ENCODE assay signal across 14 cellular contexts in genomic region chr2:134773372-134774073, GRCh38. TPM values are rescaled to one million over a fixed set of nuclear protein-coding genes. Genes with fewer than 3 reads are reported as not detected.
DNase-seq lines count a peak whose midpoint lies in the region; ATAC-seq, FAIRE-seq and TF ChIP-seq lines count a peak whose summit lies in the region.
"Had no signal": no experiment of that assay in that cellular context is flagged by ENCODE, and none has a peak within 500 bp of the region (broad histone marks: within the 10 kb centered on the region; RNA-seq: fewer than 3 reads in every experiment).

No MANE protein-coding gene starts in this region.

- H3K9me3 ChIP-seq in pancreas, result no peaks in the 10 kb centered on the region

- TF ChIP-seq CTCF in HFFc6 (IDR thresholded peaks at IDR 0.05) (no peak), fibroblast of the aortic adventitia (IDR thresholded peaks at IDR 0.05; ENCODE audit: insufficient read depth, low read length) (no peak), pancreas (IDR thresholded peaks at IDR 0.05) (no peak)

- intact Hi-C loops in pancreas (cut with DNase I), result no loop called here

- no peaks in the 10 kb centered on the region for H3K36me3 ChIP-seq in pancreas

- no peak for DNase-seq in HFFc6
- peak; percentile 58 for DNase-seq in NCI-H748 (lab: John Stamatoyannopoulos, UW; ENCODE audit: unreplicated experiment)
- DNase-seq in fibroblast of the aortic adventitia (ENCODE audit: low read depth), result peak; percentile 59
- DNase-seq in pancreas, result peak; percentile 57 to 85 (median 73)
- DNase-seq in HPDE6-E6E7 (ENCODE audit: extremely low spot score), result no peak
- no peak for DNase-seq in LoVo (ENCODE audit: low spot score)
- DNase-seq: activated CD4-positive, alpha-beta T cell treated with anti-CD3 and anti-CD28 coated beads for 48 hours; HCEC 1CT; NCI-H510A; stimulated activated naive CD4-positive, alpha-beta T cell had no signal

- peaks cover 26% of the 10 kb centered on the region for H3K4me1 Mint-ChIP-seq in HFFc6 (ENCODE audit: low read depth)
- H3K4me1 Mint-ChIP-seq: activated T-helper 17 cell treated with anti-CD3 and anti-CD28 coated beads, Interleukin-2, amount 50 U/mL, for 72 hours had no signal

- H3K9me3 Mint-ChIP-seq in HFFc6, result no peaks in the 10 kb centered on the region
- H3K9me3 Mint-ChIP-seq: activated T-helper 17 cell treated with anti-CD3 and anti-CD28 coated beads, Interleukin-2, amount 50 U/mL, for 72 hours; neural crest cell had no signal

- peaks cover 0 to 6% (median 3%) of the 10 kb centered on the region in 3 donors for H3K4me1 ChIP-seq in pancreas

- peaks cover 9% of the 10 kb centered on the region for H3K27me3 Mint-ChIP-seq in HFFc6 (ENCODE audit: insufficient read depth)
- H3K27me3 Mint-ChIP-seq: activated T-helper 17 cell treated with anti-CD3 and anti-CD28 coated beads, Interleukin-2, amount 50 U/mL, for 72 hours had no signal

- no peaks in the 10 kb centered on the region for H3K27me3 ChIP-seq in pancreas

- H3K36me3 Mint-ChIP-seq in HFFc6 (ENCODE audit: low read depth), result no peaks in the 10 kb centered on the region

- 57 to 60% methylated on average over 9 of the region's 9 CpGs for WGBS in pancreas, 2 donors

- H3K4me3 Mint-ChIP-seq in HFFc6, result peak overlapping the region; percentile 55
- H3K4me3 Mint-ChIP-seq: activated T-helper 17 cell treated with anti-CD3 and anti-CD28 coated beads, Interleukin-2, amount 50 U/mL, for 72 hours; neural crest cell had no signal

- no peak for FAIRE-seq in pancreas (lab: Jason Lieb, UNC)

- H3K4me3 ChIP-seq in fibroblast of the aortic adventitia (ENCODE audit: low read depth, low read length) (no peak overlapping the region), pancreas (no peak overlapping the region)
- H3K4me3 ChIP-seq: SK-N-MC had no signal

- ATAC-seq in pancreas (peak; percentile 87 to 91 (median 89)), HG03571 (IDR thresholded peaks at IDR 0.05; ENCODE audit: unreplicated experiment) (no peak)
- ATAC-seq: activated T-helper 17 cell treated with anti-CD3 and anti-CD28 coated beads, Interleukin-2, amount 50 U/mL, for 72 hours had no signal

- H3K27ac Mint-ChIP-seq in HFFc6, result peak overlapping the region; percentile 53
- H3K27ac Mint-ChIP-seq: activated T-helper 17 cell treated with anti-CD3 and anti-CD28 coated beads, Interleukin-2, amount 50 U/mL, for 72 hours had no signal

- peak overlapping the region in 1 of 4 donors; percentile 1 for H3K27ac ChIP-seq in pancreas
- H3K27ac ChIP-seq: SK-N-MC had no signal

RNA-seq across cellular contexts. Expression of gene TMEM163, which starts 54.7 kb away (rescaled TPM):
- not detected for total RNA-seq in HFFc6 (2021; fragmentation: NEBNext Ultra II Directional; extraction: Animal tissue kit (Norgen Biotek cat#: 25700))
- not detected in 2 replicates for total RNA-seq in fibroblast of the aortic adventitia (ENCODE audit: low replicate concordance)
- 10 to 100 TPM; 14.8 to 30.5 (median 19.9) TPM for total RNA-seq in pancreas
- 10 to 100 TPM; 20.3 to 25.2 TPM for polyA plus RNA-seq in pancreas

Comparison
In these comparisons a context has a peak if more than half of its experiments do, and no peak if none do; other contexts are left out.
1. DNase-seq: peak in NCI-H748 (single experiment), fibroblast of the aortic adventitia (single experiment) and pancreas (6 of 6); none in HFFc6 (single experiment), HPDE6-E6E7 (single experiment) and LoVo (single experiment).
2. RNA of gene TMEM163, which starts 54.7 kb away (total RNA-seq): 14.8 to 30.5 TPM in pancreas; not detected in HFFc6 and not detected in fibroblast of the aortic adventitia; every median in the first group is over 10 times any median in the second.